ENCODE assay signal across 13 cellular contexts in genomic region chr7:38317457-38318037, GRCh38.
DNase-seq lines count a peak whose midpoint lies in the region; ATAC-seq and TF ChIP-seq lines count a peak whose summit lies in the region.
"Had no signal": no experiment of that assay in that cellular context is flagged by ENCODE, and none has a peak within 500 bp of the region (broad histone marks: within the 10 kb centered on the region; RNA-seq: fewer than 3 reads in every experiment).

No MANE protein-coding gene starts in this region.

- CTCF ChIA-PET in activated naive CD4-positive, alpha-beta T cell treated with anti-CD3 and anti-CD28 coated beads for 36 hours (lab: Charles Lee): interaction anchor here (1.3 to 3.9 kb wide), 7 partner anchors 9 to 210 kb away, joined by 4 to 27 read pairs (median 5); no protein-coding TSS in a partner anchor

- H3K36me3 ChIP-seq in SJCRH30 (no peaks in the 10 kb centered on the region), endodermal cell (ENCODE audit: control insufficient read depth, insufficient read depth, low read length) (no peaks in the 10 kb centered on the region), upper lobe of right lung (no peaks in the 10 kb centered on the region)
- H3K36me3 ChIP-seq: cardiac muscle cell had no signal

- no peak overlapping the region for H3K9ac ChIP-seq in endodermal cell (ENCODE audit: extremely low read depth, low read length, poor library complexity, severe bottlenecking)

- 0 out of 2 replicates have a peak, but pooled peaks cover 3% of the 10 kb centered on the region for H3K9me3 ChIP-seq in SJCRH30 (replicated peaks)
- H3K9me3 ChIP-seq in endodermal cell (ENCODE audit: control insufficient read depth, low read length): no peaks in the 10 kb centered on the region
- H3K9me3 ChIP-seq in upper lobe of right lung: no peaks in the 10 kb centered on the region

- H3K27me3 ChIP-seq in SJCRH30: no peaks in the 10 kb centered on the region
- peaks cover 30% of the 10 kb centered on the region for H3K27me3 ChIP-seq in endodermal cell (ENCODE audit: control insufficient read depth, insufficient read depth, low read length, poor library complexity, severe bottlenecking)
- no peaks in the 10 kb centered on the region for H3K27me3 ChIP-seq in upper lobe of right lung
- H3K27me3 ChIP-seq: cardiac muscle cell had no signal

- ATAC-seq in upper lobe of right lung (peak; percentile 51), GM21529 (IDR thresholded peaks at IDR 0.05; ENCODE audit: unreplicated experiment) (no peak), GM18517 (IDR thresholded peaks at IDR 0.05; ENCODE audit: unreplicated experiment) (no peak)

- TF ChIP-seq CTCF in endodermal cell (conservative IDR thresholded peaks at IDR 0.05): no peak
- no peak for TF ChIP-seq CTCF in upper lobe of right lung (IDR thresholded peaks at IDR 0.05)

- H3K9me3 Mint-ChIP-seq in activated naive CD4-positive, alpha-beta T cell treated with anti-CD3 and anti-CD28 coated beads, Interleukin-2, amount 50 U/mL, for 24 hours: no peaks in the 10 kb centered on the region
- no peaks in the 10 kb centered on the region for H3K9me3 Mint-ChIP-seq in activated naive CD4-positive, alpha-beta T cell treated with anti-CD3 and anti-CD28 coated beads for 36 hours
- no peaks in the 10 kb centered on the region for H3K9me3 Mint-ChIP-seq in endodermal cell

- no peaks in the 10 kb centered on the region for H3K27me3 Mint-ChIP-seq in activated naive CD4-positive, alpha-beta T cell treated with anti-CD3 and anti-CD28 coated beads, Interleukin-2, amount 50 U/mL, for 24 hours
- H3K27me3 Mint-ChIP-seq in activated naive CD4-positive, alpha-beta T cell treated with anti-CD3 and anti-CD28 coated beads for 36 hours (ENCODE audit: low read depth): no peaks in the 10 kb centered on the region
- H3K27me3 Mint-ChIP-seq in endodermal cell (ENCODE audit: insufficient read depth): peaks cover 30% of the 10 kb centered on the region

- DNase-seq in activated naive CD4-positive, alpha-beta T cell treated with anti-CD3 and anti-CD28 coated beads for 36 hours: no peak
- DNase-seq in SJCRH30: peak; percentile 22 to 28
- peak; percentile 60 for DNase-seq in endodermal cell
- no peak for DNase-seq in upper lobe of right lung
- DNase-seq in AG20443 (ENCODE audit: low spot score): no peak
- DNase-seq: DND-41; NCI-H1417; NCI-H526; stimulated activated CD4-positive, alpha-beta T cell treated with anti-CD3 and anti-CD28 coated beads, Interleukin-12 subunit alpha, Interleukin-12 subunit beta, amount 100 ng/mL, for 4 hours had no signal

- H3K4me3 ChIP-seq in SJCRH30 (no peak overlapping the region), endodermal cell (ENCODE audit: low read length) (no peak overlapping the region), upper lobe of right lung (no peak overlapping the region)
- H3K4me3 ChIP-seq: cardiac muscle cell had no signal

- no peak overlapping the region for H3K27ac ChIP-seq in SJCRH30
- H3K27ac ChIP-seq in endodermal cell (ENCODE audit: low read depth, low read length): no peak overlapping the region
- no peak overlapping the region for H3K27ac ChIP-seq in upper lobe of right lung
- H3K27ac ChIP-seq: cardiac muscle cell had no signal

- peak overlapping the region; percentile 55 for H3K4me3 Mint-ChIP-seq in activated naive CD4-positive, alpha-beta T cell treated with anti-CD3 and anti-CD28 coated beads, Interleukin-2, amount 50 U/mL, for 24 hours
- H3K4me3 Mint-ChIP-seq in activated naive CD4-positive, alpha-beta T cell treated with anti-CD3 and anti-CD28 coated beads for 36 hours: no peak overlapping the region
- H3K4me3 Mint-ChIP-seq in endodermal cell: no peak overlapping the region

- H3K27ac Mint-ChIP-seq in activated naive CD4-positive, alpha-beta T cell treated with anti-CD3 and anti-CD28 coated beads, Interleukin-2, amount 50 U/mL, for 24 hours: no peak overlapping the region
- no peak overlapping the region for H3K27ac Mint-ChIP-seq in activated naive CD4-positive, alpha-beta T cell treated with anti-CD3 and anti-CD28 coated beads for 36 hours
- peak overlapping the region; percentile 42 for H3K27ac Mint-ChIP-seq in endodermal cell

- H3K4me1 ChIP-seq in SJCRH30: peaks cover 25% of the 10 kb centered on the region
- peaks cover 6% of the 10 kb centered on the region for H3K4me1 ChIP-seq in endodermal cell (ENCODE audit: control insufficient read depth, insufficient read depth, low read length)
- no peaks in the 10 kb centered on the region for H3K4me1 ChIP-seq in upper lobe of right lung

- H3K4me1 Mint-ChIP-seq in activated naive CD4-positive, alpha-beta T cell treated with anti-CD3 and anti-CD28 coated beads, Interleukin-2, amount 50 U/mL, for 24 hours: peaks cover 39% of the 10 kb centered on the region
- peaks cover 27% of the 10 kb centered on the region for H3K4me1 Mint-ChIP-seq in activated naive CD4-positive, alpha-beta T cell treated with anti-CD3 and anti-CD28 coated beads for 36 hours (ENCODE audit: low read depth)
- peaks cover 23% of the 10 kb centered on the region for H3K4me1 Mint-ChIP-seq in endodermal cell

- 93 to 98% methylated on average over 9 to 11 of the region's 11 CpGs for WGBS in endodermal cell (ENCODE audit: insufficient coverage in 1 of 2, insufficient read length in 1 of 2), 2 experiments

- intact Hi-C loops in activated naive CD4-positive, alpha-beta T cell treated with anti-CD3 and anti-CD28 coated beads for 36 hours (cut with micrococcal nuclease): loop anchor here (5.0 kb wide), 1 partner anchor 415 kb away; no protein-coding TSS in a partner anchor
- intact Hi-C loops in upper lobe of right lung (cut with DNase I): no loop called here

- no peaks in the 10 kb centered on the region for H3K36me3 Mint-ChIP-seq in activated naive CD4-positive, alpha-beta T cell treated with anti-CD3 and anti-CD28 coated beads, Interleukin-2, amount 50 U/mL, for 24 hours
- H3K36me3 Mint-ChIP-seq in activated naive CD4-positive, alpha-beta T cell treated with anti-CD3 and anti-CD28 coated beads for 36 hours (ENCODE audit: low read depth): no peaks in the 10 kb centered on the region
- no peaks in the 10 kb centered on the region for H3K36me3 Mint-ChIP-seq in endodermal cell (ENCODE audit: low read depth)

Comparison
In these comparisons a context has a peak if more than half of its experiments do, and no peak if none do; other contexts are left out.
1. DNase-seq: peak in SJCRH30 (2 of 2) and endodermal cell (single experiment); none in activated naive CD4-positive, alpha-beta T cell treated with anti-CD3 and anti-CD28 coated beads for 36 hours (single experiment), upper lobe of right lung (single experiment) and AG20443 (single experiment).